ENCODE assay signal across 28 cellular contexts in genomic region chr15:79136434-79137046, GRCh38. TPM values are rescaled to one million over a fixed set of nuclear protein-coding genes. Genes with fewer than 3 reads are reported as not detected.
"Had no signal": no experiment of that assay in that cellular context is flagged by ENCODE, and none has a peak within 500 bp of the region (broad histone marks: within the 10 kb centered on the region; RNA-seq: fewer than 3 reads in every experiment).

No MANE protein-coding gene starts in this region.

- H3K9me3 Mint-ChIP-seq: activated naive CD4-positive, alpha-beta T cell treated with anti-CD3 and anti-CD28 coated beads, Interleukin-2, amount 50 U/mL, for 24 hours; activated T-helper 2 cell treated with anti-CD3 and anti-CD28 coated beads, Interferon-gamma antibody, Interleukin-2, Interleukin-4, amounts not matched to agents 10 μg/mL and 5 μg/mL and 100 μg/mL, durations not matched to agents 14 hours and 24 hours and 36 hours; central memory CD8-positive, alpha-beta T cell; T-helper 2 cell treated with Interferon-gamma antibody and Interleukin-4, amounts not matched to agents 5 μg/mL and 100 μg/mL, for 36 hours had no signal

- H3K4me1 Mint-ChIP-seq: activated CD4-positive, alpha-beta T cell treated with anti-CD3 and anti-CD28 coated beads for 36 hours; activated CD8-positive, alpha-beta memory T cell treated with anti-CD3 and anti-CD28 coated beads, Interleukin-2, amount 10 ng/mL, durations not matched to agents 7 days and 5 days; activated naive CD4-positive, alpha-beta T cell treated with anti-CD3 and anti-CD28 coated beads, Interleukin-2, amount 50 U/mL, for 24 hours; activated naive CD8-positive, alpha-beta T cell treated with anti-CD3 and anti-CD28 coated beads, Interleukin-2, amount 50 U/mL, for 24 hours; central memory CD8-positive, alpha-beta T cell; nephron progenitor cell had no signal

- H3K4me1 ChIP-seq: esophagus muscularis mucosa, foreskin keratinocyte, left lung, lower lobe of right lung, pancreas, right atrium auricular region, spleen, tibial nerve had no signal

- DNase-seq: activated CD4-positive, alpha-beta T cell treated with anti-CD3 and anti-CD28 coated beads for 36 hours; activated CD4-positive, CD25-positive, alpha-beta regulatory T cell; activated CD8-positive, alpha-beta memory T cell treated with anti-CD3 and anti-CD28 coated beads, Interleukin-2, amount 10 ng/mL, durations not matched to agents 7 days and 5 days; activated CD8-positive, alpha-beta T cell treated with anti-CD3 and anti-CD28 coated beads, Interleukin-2, amount 10 ng/mL, durations not matched to agents 7 days and 5 days; activated naive CD8-positive, alpha-beta T cell treated with anti-CD3 and anti-CD28 coated beads, Interleukin-2, amount 50 U/mL, for 24 hours; activated T-cell treated with anti-CD3 and anti-CD28 coated beads, Interleukin-2, amount 50 U/mL, for 48 hours; anterior cingulate cortex; foreskin keratinocyte; heart left ventricle; kidney glomerular epithelial cell; left lung; lower lobe of right lung; mesenchymal stem cell; mucosa of descending colon; nephron progenitor cell; pancreas; spleen; stimulated activated naive CD4-positive, alpha-beta T cell treated with Interleukin-2 at 50 U/mL for 16 hours; T-helper 1 cell had no signal

- H3K27ac Mint-ChIP-seq: activated CD4-positive, alpha-beta T cell treated with anti-CD3 and anti-CD28 coated beads for 36 hours; activated CD8-positive, alpha-beta memory T cell treated with anti-CD3 and anti-CD28 coated beads, Interleukin-2, amount 10 ng/mL, durations not matched to agents 7 days and 5 days; activated CD8-positive, alpha-beta T cell treated with anti-CD3 and anti-CD28 coated beads, Interleukin-2, amount 10 ng/mL, durations not matched to agents 7 days and 5 days; activated naive CD4-positive, alpha-beta T cell treated with anti-CD3 and anti-CD28 coated beads, Interleukin-2, amount 50 U/mL, for 24 hours; activated naive CD8-positive, alpha-beta T cell treated with anti-CD3 and anti-CD28 coated beads, Interleukin-2, amount 50 U/mL, for 24 hours; activated T-helper 2 cell treated with anti-CD3 and anti-CD28 coated beads, Interferon-gamma antibody, Interleukin-2, Interleukin-4, amounts not matched to agents 10 μg/mL and 5 μg/mL and 100 μg/mL, durations not matched to agents 14 hours and 24 hours and 36 hours; dendritic cell treated with granulocyte-macrophage colony-stimulating factor and Interleukin-4, amounts not matched to agents 40 ng/mL and 50 ng/mL, for 4 days; nephron progenitor cell; T-helper 2 cell treated with Interferon-gamma antibody and Interleukin-4, amounts not matched to agents 5 μg/mL and 100 μg/mL, for 36 hours had no signal

- H3K4me3 ChIP-seq: esophagus muscularis mucosa, heart left ventricle, left lung, lower lobe of right lung, mucosa of descending colon, pancreas, right atrium auricular region, spleen, tibial nerve had no signal

- H3K36me3 ChIP-seq: esophagus muscularis mucosa, heart left ventricle, left lung, lower lobe of right lung, pancreas, right atrium auricular region, spleen, tibial nerve had no signal

- H3K36me3 Mint-ChIP-seq: activated CD8-positive, alpha-beta memory T cell treated with anti-CD3 and anti-CD28 coated beads, Interleukin-2, amount 10 ng/mL, durations not matched to agents 7 days and 5 days; activated naive CD4-positive, alpha-beta T cell treated with anti-CD3 and anti-CD28 coated beads, Interleukin-2, amount 50 U/mL, for 24 hours had no signal

- ATAC-seq: activated CD4-positive, alpha-beta T cell treated with anti-CD3 and anti-CD28 coated beads for 36 hours; activated CD8-positive, alpha-beta memory T cell treated with anti-CD3 and anti-CD28 coated beads, Interleukin-2, amount 10 ng/mL, durations not matched to agents 7 days and 5 days; activated CD8-positive, alpha-beta T cell treated with anti-CD3 and anti-CD28 coated beads, Interleukin-2, amount 10 ng/mL, durations not matched to agents 7 days and 5 days; activated naive CD8-positive, alpha-beta T cell treated with anti-CD3 and anti-CD28 coated beads, Interleukin-2, amount 50 U/mL, for 24 hours; foreskin keratinocyte; heart left ventricle; left lung; lower lobe of right lung; mucosa of descending colon; pancreas had no signal

- H3K27me3 ChIP-seq: pancreas, right atrium auricular region, tibial nerve had no signal

- H3K9me3 ChIP-seq: left lung, lower lobe of right lung, mucosa of descending colon, pancreas had no signal

- H3K27ac ChIP-seq: esophagus muscularis mucosa, foreskin keratinocyte, heart left ventricle, left lung, lower lobe of right lung, pancreas, right atrium auricular region, spleen, tibial nerve had no signal

- H3K4me3 Mint-ChIP-seq: activated CD4-positive, alpha-beta T cell treated with anti-CD3 and anti-CD28 coated beads for 36 hours; activated CD8-positive, alpha-beta memory T cell treated with anti-CD3 and anti-CD28 coated beads, Interleukin-2, amount 10 ng/mL, durations not matched to agents 7 days and 5 days; activated CD8-positive, alpha-beta T cell treated with anti-CD3 and anti-CD28 coated beads, Interleukin-2, amount 10 ng/mL, durations not matched to agents 7 days and 5 days; activated naive CD4-positive, alpha-beta T cell treated with anti-CD3 and anti-CD28 coated beads, Interleukin-2, amount 50 U/mL, for 24 hours; activated naive CD8-positive, alpha-beta T cell treated with anti-CD3 and anti-CD28 coated beads, Interleukin-2, amount 50 U/mL, for 24 hours; central memory CD8-positive, alpha-beta T cell; dendritic cell treated with granulocyte-macrophage colony-stimulating factor and Interleukin-4, amounts not matched to agents 40 ng/mL and 50 ng/mL, for 4 days; nephron progenitor cell; T-helper 2 cell treated with Interferon-gamma antibody and Interleukin-4, amounts not matched to agents 5 μg/mL and 100 μg/mL, for 36 hours had no signal

RNA-seq across cellular contexts. Expression of gene RASGRF1, which starts 46.0 kb away (rescaled TPM):
- total RNA-seq: activated CD4-positive, alpha-beta T cell treated with anti-CD3 and anti-CD28 coated beads for 36 hours; activated CD8-positive, alpha-beta T cell treated with anti-CD3 and anti-CD28 coated beads, Interleukin-2, amount 10 ng/mL, durations not matched to agents 7 days and 5 days; activated T-helper 2 cell treated with anti-CD3 and anti-CD28 coated beads, Interferon-gamma antibody, Interleukin-2, Interleukin-4, amounts not matched to agents 10 μg/mL and 5 μg/mL and 100 μg/mL, durations not matched to agents 14 hours and 24 hours and 36 hours; pulmonary artery endothelial cell had no signal
- polyA plus RNA-seq: heart left ventricle had no signal
